35 cellular contexts compared by ENCODE assay signal in the genomic region with DNA sequence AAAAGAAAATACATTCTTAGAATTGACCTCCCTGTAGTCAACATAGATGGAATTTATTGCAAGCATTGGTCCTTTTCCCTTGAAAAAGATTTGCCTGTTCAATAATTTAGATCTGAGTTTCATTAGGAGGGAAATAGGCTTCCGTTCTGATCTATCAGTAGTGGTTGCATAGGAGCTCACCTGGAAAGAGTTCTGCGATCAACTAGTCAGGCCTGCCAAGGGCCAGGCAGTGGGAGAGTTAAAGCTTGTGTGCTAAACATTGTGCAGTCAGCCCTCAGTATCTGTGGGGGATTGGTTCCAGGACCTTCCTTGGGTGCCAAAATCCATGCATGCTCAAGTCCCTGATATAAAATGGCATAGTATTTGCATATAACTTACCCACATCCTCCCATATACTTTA.
"Had no signal": no experiment of that assay in that cellular context is flagged by ENCODE, and none has a peak within 500 bp of the region (broad histone marks: within the 10 kb centered on the region; RNA-seq: fewer than 3 reads in every experiment).

No MANE protein-coding gene starts in this region.

- H3K27ac ChIP-seq: brain microvascular endothelial cell, cardiac muscle cell, PC-9, RWPE1, VCaP had no signal

- H3K4me3 ChIP-seq: cardiac muscle cell, MG63, PC-9 had no signal

- H3K27me3 ChIP-seq: brain microvascular endothelial cell, cardiac muscle cell, MG63 had no signal

- H3K4me1 Mint-ChIP-seq: activated naive CD8-positive, alpha-beta T cell treated with anti-CD3 and anti-CD28 coated beads for 36 hours; activated T-helper 17 cell treated with anti-CD3 and anti-CD28 coated beads, Interleukin-2, amount 50 U/mL, for 72 hours; central memory CD8-positive, alpha-beta T cell had no signal

- H3K36me3 Mint-ChIP-seq: activated CD4-positive, alpha-beta memory T cell treated with anti-CD3 and anti-CD28 coated beads for 36 hours; activated naive CD8-positive, alpha-beta T cell treated with anti-CD3 and anti-CD28 coated beads for 36 hours had no signal

- DNase-seq: activated B cell treated with CpG ODN at 0.5 μM for 24 hours; activated CD4-positive, alpha-beta memory T cell treated with anti-CD3 and anti-CD28 coated beads for 36 hours; activated CD4-positive, alpha-beta T cell treated with anti-CD3 and anti-CD28 coated beads for 4 hours; activated CD4-positive, alpha-beta T cell treated with anti-CD3 and anti-CD28 coated beads, Interleukin-2, amount 50 U/mL, for 1 hour; activated CD4-positive, CD25-positive, alpha-beta regulatory T cell treated with anti-CD3 and anti-CD28 coated beads, Interleukin-2, amount 50 U/mL, for 72 hours; activated CD8-positive, alpha-beta memory T cell treated with anti-CD3 and anti-CD28 coated beads, Interleukin-2, amount 50 U/mL, for 48 hours; activated effector memory CD4-positive, alpha-beta T cell treated with anti-CD3 and anti-CD28 coated beads, Interleukin-2, amount 50 U/mL, for 16 hours; activated naive CD4-positive, alpha-beta T cell; activated naive CD4-positive, alpha-beta T cell treated with anti-CD3 and anti-CD28 coated beads, Interleukin-2, amount 50 U/mL, for 16 hours; activated naive CD8-positive, alpha-beta T cell treated with anti-CD3 and anti-CD28 coated beads for 36 hours; activated T-cell treated with anti-CD3 and anti-CD28 coated beads, Interleukin-2, amount 50 U/mL, for 72 hours; amniotic stem cell; aorta; brain microvascular endothelial cell; MG63; NCI-H1048; NCI-H1105 treated with DMSO at 0.1 percent for 48 hours; NCI-H1436 treated with DMSO at 0.1 percent for 48 hours; NCI-H1694 treated with DMSO at 0.1 percent for 48 hours; NCI-H2029; NCI-H345; NCI-H526; NCI-H748 treated with DMSO at 0.1 percent for 48 hours; NK-92 treated with Interleukin-12 subunit alpha and Interleukin-12 subunit beta, amount 100 ng/mL, for 24 hours; PC-9; SW 1271; T-helper 1 cell; T-helper 2 cell; T-helper 9 cell had no signal

- H3K27me3 Mint-ChIP-seq: activated naive CD8-positive, alpha-beta T cell treated with anti-CD3 and anti-CD28 coated beads for 36 hours had no signal

- ATAC-seq: activated T-cell treated with anti-CD3 and anti-CD28 coated beads, Interleukin-2, amount 50 U/mL, for 72 hours; activated T-helper 17 cell treated with anti-CD3 and anti-CD28 coated beads, Interleukin-2, amount 50 U/mL, for 72 hours; Right ventricle myocardium inferior had no signal

- H3K9me3 Mint-ChIP-seq: activated B cell treated with CpG ODN at 0.5 μM for 24 hours; activated CD4-positive, alpha-beta memory T cell treated with anti-CD3 and anti-CD28 coated beads for 36 hours; activated naive CD8-positive, alpha-beta T cell treated with anti-CD3 and anti-CD28 coated beads for 36 hours; activated T-cell treated with anti-CD3 and anti-CD28 coated beads, Interleukin-2, amount 50 U/mL, for 72 hours; activated T-helper 17 cell treated with anti-CD3 and anti-CD28 coated beads, Interleukin-2, amount 50 U/mL, for 72 hours; central memory CD8-positive, alpha-beta T cell had no signal

- H3K36me3 ChIP-seq: brain microvascular endothelial cell, cardiac muscle cell, MG63 had no signal

- H3K4me2 ChIP-seq: PC-9 had no signal

- H3K27ac Mint-ChIP-seq: activated B cell treated with CpG ODN at 0.5 μM for 24 hours; activated CD4-positive, alpha-beta memory T cell treated with anti-CD3 and anti-CD28 coated beads for 36 hours; activated naive CD8-positive, alpha-beta T cell treated with anti-CD3 and anti-CD28 coated beads for 36 hours; activated T-cell treated with anti-CD3 and anti-CD28 coated beads, Interleukin-2, amount 50 U/mL, for 72 hours; activated T-helper 17 cell treated with anti-CD3 and anti-CD28 coated beads, Interleukin-2, amount 50 U/mL, for 72 hours had no signal

- H3K9me3 ChIP-seq: MG63 had no signal

- H3K4me3 Mint-ChIP-seq: activated B cell treated with CpG ODN at 0.5 μM for 24 hours; activated CD4-positive, alpha-beta memory T cell treated with anti-CD3 and anti-CD28 coated beads for 36 hours; activated naive CD8-positive, alpha-beta T cell treated with anti-CD3 and anti-CD28 coated beads for 36 hours; activated T-cell treated with anti-CD3 and anti-CD28 coated beads, Interleukin-2, amount 50 U/mL, for 72 hours; activated T-helper 17 cell treated with anti-CD3 and anti-CD28 coated beads, Interleukin-2, amount 50 U/mL, for 72 hours; central memory CD8-positive, alpha-beta T cell had no signal
